10 cellular contexts compared by ENCODE assay signal in the genomic region with DNA sequence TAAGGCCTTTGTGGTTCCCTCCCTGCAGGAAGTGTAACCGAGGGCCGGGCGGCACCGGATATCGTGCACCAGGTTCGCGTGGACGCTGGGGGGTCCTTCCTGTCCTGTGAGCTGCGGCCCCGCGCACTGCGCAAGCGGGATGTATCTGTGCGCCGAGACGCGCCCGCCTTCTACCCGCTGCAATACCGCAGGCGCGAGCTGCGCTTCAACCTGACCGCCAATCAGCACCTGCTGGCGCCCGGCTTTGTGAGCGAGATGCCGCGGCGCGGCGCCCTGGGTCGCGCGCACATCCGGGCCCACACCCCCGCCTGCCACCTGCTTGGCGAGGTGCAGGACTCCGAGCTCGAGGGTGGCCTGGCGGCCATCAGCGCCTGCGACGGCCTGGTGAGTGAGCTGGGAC.
A peak's percentile ranks its signal among the peaks of the same experiment; 100 is the strongest.
DNase-seq lines count a peak whose midpoint lies in the region; ATAC-seq lines count a peak whose summit lies in the region.
"Had no signal": no experiment of that assay in that cellular context is flagged by ENCODE, and none has a peak within 500 bp of the region (broad histone marks: within the 10 kb centered on the region; RNA-seq: fewer than 3 reads in every experiment).

No MANE protein-coding gene starts in this region.

- ATAC-seq in memory B cell (ENCODE audit: low read depth): peak; percentile 76
- peak; percentile 73 for ATAC-seq in stimulated activated effector memory CD8-positive, alpha-beta T cell treated with anti-CD3 and anti-CD28 coated beads, Interleukin-12 subunit alpha, Interleukin-12 subunit beta, amount 100 ng/mL, for 72 hours
- ATAC-seq in GM18517 (IDR thresholded peaks at IDR 0.05; ENCODE audit: unreplicated experiment): no peak

- no peak overlapping the region for H3K4me3 Mint-ChIP-seq in memory B cell
- H3K4me3 Mint-ChIP-seq in stimulated activated effector memory CD8-positive, alpha-beta T cell treated with anti-CD3 and anti-CD28 coated beads, Interleukin-12 subunit alpha, Interleukin-12 subunit beta, amount 100 ng/mL, for 72 hours: peak overlapping the region; percentile 2

- DNase-seq in T-helper 2 cell (peak in 4 of 5 experiments; percentile 24 to 80 (median 44)), memory B cell (ENCODE audit: low spot score in 2 of 2) (peak in 1 of 2 donors; percentile 22), GM19238 (ENCODE audit: insufficient read length, low spot score) (no peak), OCI-M1 (lab: John Stamatoyannopoulos, UW) (no peak), UCSD-AML1 (lab: John Stamatoyannopoulos, UW; ENCODE audit: unreplicated experiment) (no peak)
- peak; percentile 76 for DNase-seq in activated effector memory CD4-positive, alpha-beta T cell treated with anti-CD3 and anti-CD28 coated beads, Interleukin-2, amount 50 U/mL, for 16 hours
- peak; percentile 14 to 61 for DNase-seq in stimulated activated effector memory CD8-positive, alpha-beta T cell treated with anti-CD3 and anti-CD28 coated beads, Interleukin-12 subunit alpha, Interleukin-12 subunit beta, amount 100 ng/mL, for 72 hours (ENCODE audit: low spot score in 2 of 2)
- DNase-seq: SHP77 treated with DMSO at 0.1 percent for 48 hours had no signal

- peaks cover 5% of the 10 kb centered on the region for H3K27me3 Mint-ChIP-seq in memory B cell
- H3K27me3 Mint-ChIP-seq: IgD-negative memory B cell had no signal

- no peaks in the 10 kb centered on the region for H3K36me3 Mint-ChIP-seq in memory B cell
- H3K36me3 Mint-ChIP-seq in stimulated activated effector memory CD8-positive, alpha-beta T cell treated with anti-CD3 and anti-CD28 coated beads, Interleukin-12 subunit alpha, Interleukin-12 subunit beta, amount 100 ng/mL, for 72 hours: no peaks in the 10 kb centered on the region
- H3K36me3 Mint-ChIP-seq: IgD-negative memory B cell had no signal

- H3K27ac Mint-ChIP-seq in memory B cell: no peak overlapping the region
- H3K27ac Mint-ChIP-seq in stimulated activated effector memory CD8-positive, alpha-beta T cell treated with anti-CD3 and anti-CD28 coated beads, Interleukin-12 subunit alpha, Interleukin-12 subunit beta, amount 100 ng/mL, for 72 hours: no peak overlapping the region
- H3K27ac Mint-ChIP-seq: IgD-negative memory B cell had no signal

- H3K4me1 Mint-ChIP-seq in memory B cell: peaks cover 2% of the 10 kb centered on the region
- peaks cover 10% of the 10 kb centered on the region for H3K4me1 Mint-ChIP-seq in stimulated activated effector memory CD8-positive, alpha-beta T cell treated with anti-CD3 and anti-CD28 coated beads, Interleukin-12 subunit alpha, Interleukin-12 subunit beta, amount 100 ng/mL, for 72 hours

- no peaks in the 10 kb centered on the region for H3K9me3 Mint-ChIP-seq in memory B cell
- H3K9me3 Mint-ChIP-seq in stimulated activated effector memory CD8-positive, alpha-beta T cell treated with anti-CD3 and anti-CD28 coated beads, Interleukin-12 subunit alpha, Interleukin-12 subunit beta, amount 100 ng/mL, for 72 hours: no peaks in the 10 kb centered on the region
- H3K9me3 Mint-ChIP-seq: IgD-negative memory B cell had no signal

Comparison
In these comparisons a context has a peak if more than half of its experiments do, and no peak if none do; other contexts are left out.
1. DNase-seq: peak in T-helper 2 cell (4 of 5), activated effector memory CD4-positive, alpha-beta T cell treated with anti-CD3 and anti-CD28 coated beads, Interleukin-2, amount 50 U/mL, for 16 hours (single experiment) and stimulated activated effector memory CD8-positive, alpha-beta T cell treated with anti-CD3 and anti-CD28 coated beads, Interleukin-12 subunit alpha, Interleukin-12 subunit beta, amount 100 ng/mL, for 72 hours (2 of 2); none in GM19238 (single experiment), OCI-M1 (single experiment) and UCSD-AML1 (single experiment).